In the genomic region with DNA sequence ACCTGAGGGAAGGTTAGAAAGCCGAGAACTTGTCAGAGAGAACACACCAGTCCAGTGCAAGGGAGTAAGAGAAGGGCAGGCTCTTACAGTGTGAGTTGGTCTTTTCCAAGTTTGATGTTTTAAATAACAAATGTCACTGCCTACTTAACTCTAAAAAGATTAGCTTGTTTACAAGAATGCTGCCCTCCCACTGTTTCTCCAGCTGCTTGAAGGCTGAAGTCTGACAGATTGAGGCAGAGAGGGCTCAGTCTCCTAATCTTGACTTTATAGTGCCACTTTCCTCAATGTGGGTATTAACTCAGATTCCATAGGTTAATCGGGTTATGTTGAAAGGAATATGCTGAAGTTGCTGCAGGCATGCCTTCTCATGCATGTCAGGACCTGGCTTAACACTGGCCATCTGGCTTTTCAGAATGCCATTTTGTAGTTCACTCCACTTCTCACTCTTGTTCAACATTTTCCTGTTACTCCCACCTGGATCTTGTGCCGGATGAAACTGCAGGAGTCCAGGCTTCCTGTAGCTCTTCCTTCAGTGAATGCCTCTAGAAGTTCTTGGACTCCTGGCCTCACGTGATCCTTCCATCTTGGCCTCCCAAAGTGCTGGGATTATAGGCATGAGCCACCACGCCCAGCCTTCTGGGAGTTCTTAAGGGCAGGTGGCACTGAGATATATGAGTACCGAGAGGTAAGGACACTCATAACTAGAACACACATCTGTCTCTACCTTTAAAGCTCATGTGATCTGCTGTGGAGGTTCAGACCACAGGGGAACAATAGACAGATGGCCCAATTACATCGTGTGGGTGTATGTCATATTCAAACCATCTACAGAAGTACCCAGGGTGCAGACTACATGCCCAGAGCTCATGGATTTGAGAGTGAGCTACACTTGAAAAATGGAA, we compare ENCODE assay signal across 9 cellular contexts.
A peak's percentile ranks its signal among the peaks of the same experiment; 100 is the strongest.
DNase-seq lines count a peak whose midpoint lies in the region; ATAC-seq lines count a peak whose summit lies in the region.
"Had no signal": no experiment of that assay in that cellular context is flagged by ENCODE, and none has a peak within 500 bp of the region (broad histone marks: within the 10 kb centered on the region; RNA-seq: fewer than 3 reads in every experiment).

No MANE protein-coding gene starts in this region.

- DNase-seq in NCI-H187 treated with DMSO at 0.1 percent for 48 hours (lab: John Stamatoyannopoulos, UW) (peak; percentile 59), NCI-H187 (lab: John Stamatoyannopoulos, UW) (no peak), myocyte (ENCODE audit: low read depth) (peak; percentile 41), dermis blood vessel endothelial cell (no peak), NK-92 (lab: John Stamatoyannopoulos, UW; ENCODE audit: unreplicated experiment) (no peak)
- no peak for DNase-seq in activated CD8-positive, alpha-beta memory T cell treated with anti-CD3 and anti-CD28 coated beads, Interleukin-2, amount 50 U/mL, for 48 hours

- ATAC-seq in GM21576 (IDR thresholded peaks at IDR 0.05; ENCODE audit: unreplicated experiment) (peak; percentile 86), HG03565 (IDR thresholded peaks at IDR 0.05; ENCODE audit: unreplicated experiment) (peak; percentile 86)
- ATAC-seq: A549 had no signal

Comparison
In these comparisons a context has a peak if more than half of its experiments do, and no peak if none do; other contexts are left out.
1. DNase-seq: peak in NCI-H187 treated with DMSO at 0.1 percent for 48 hours (single experiment) and myocyte (single experiment); none in NCI-H187 (0 of 2), dermis blood vessel endothelial cell (single experiment), NK-92 (single experiment) and activated CD8-positive, alpha-beta memory T cell treated with anti-CD3 and anti-CD28 coated beads, Interleukin-2, amount 50 U/mL, for 48 hours (single experiment).